ENCODE assay signal across 9 cellular contexts in genomic region chr1:206469411-206469932, GRCh38. TPM values are rescaled to one million over a fixed set of nuclear protein-coding genes. Genes with fewer than 3 reads are reported as not detected.
DNase-seq lines count a peak whose midpoint lies in the region; ATAC-seq, FAIRE-seq and TF ChIP-seq lines count a peak whose summit lies in the region.
"Had no signal": no experiment of that assay in that cellular context is flagged by ENCODE, and none has a peak within 500 bp of the region (broad histone marks: within the 10 kb centered on the region; RNA-seq: fewer than 3 reads in every experiment).

No MANE protein-coding gene starts in this region.

- H3K4me3 ChIP-seq in fibroblast of pulmonary artery (replicated peaks; ENCODE audit: low read depth, low read length) (peak overlapping the region; percentile 92), stomach (peak overlapping the region in 2 of 4 donors; percentile 57 to 82), kidney (ENCODE audit: low read length in 2 of 2) (no peak overlapping the region)

- H3K27me3 Mint-ChIP-seq in activated CD4-positive, alpha-beta T cell treated with anti-CD3 and anti-CD28 coated beads, Interleukin-2, amount 10 ng/mL, durations not matched to agents 24 days and 14 days = no peaks in the 10 kb centered on the region

- peak; percentile 51 to 57 for DNase-seq in activated CD4-positive, alpha-beta T cell treated with anti-CD3 and anti-CD28 coated beads for 4 hours
- DNase-seq in activated CD4-positive, alpha-beta T cell treated with anti-CD3 and anti-CD28 coated beads for 1 hour = no peak
- DNase-seq in activated CD4-positive, alpha-beta T cell treated with anti-CD3 and anti-CD28 coated beads, Interleukin-2, amount 10 ng/mL, durations not matched to agents 24 days and 14 days = peak; percentile 88
- DNase-seq in fibroblast of pulmonary artery (ENCODE audit: low read depth) (no peak), stomach (peak; percentile 43), kidney (no peak), inferior parietal cortex (ENCODE audit: extremely low spot score) (no peak)
- DNase-seq: BE2C had no signal

- H3K4me1 ChIP-seq in stomach (peaks cover 32 to 48% (median 42%) of the 10 kb centered on the region in 4 donors), kidney (ENCODE audit: control insufficient read depth in 1 of 2, insufficient read depth in 1 of 2, low read depth in 1 of 2, low read length in 2 of 2) (peaks cover 0 to 17% of the 10 kb centered on the region in 2 donors)
- H3K4me1 ChIP-seq: BE2C had no signal

- ATAC-seq in GM19328 (IDR thresholded peaks at IDR 0.05; ENCODE audit: unreplicated experiment) = no peak

- H3K9me3 ChIP-seq in stomach = no peaks in the 10 kb centered on the region
- no peaks in the 10 kb centered on the region for H3K9me3 ChIP-seq in kidney (ENCODE audit: control insufficient read depth in 1 of 2, low read length in 2 of 2)
- H3K9me3 ChIP-seq: BE2C had no signal

- H3K4me1 Mint-ChIP-seq in activated CD4-positive, alpha-beta T cell treated with anti-CD3 and anti-CD28 coated beads, Interleukin-2, amount 10 ng/mL, durations not matched to agents 24 days and 14 days = peaks cover 84% of the 10 kb centered on the region

- intact Hi-C loops in activated CD4-positive, alpha-beta T cell treated with anti-CD3 and anti-CD28 coated beads, Interleukin-2, amount 10 ng/mL, durations not matched to agents 24 days and 14 days (cut with micrococcal nuclease) = loop anchor here (5.0 kb wide), 1 partner anchor 38 kb away; the partner anchor contains the start of gene RASSF5
- intact Hi-C loops in stomach (cut with DNase I; ENCODE audit: low total_unique reads) (no loop called here), kidney (cut with DNase I) (no loop called here)

- H3K4me3 Mint-ChIP-seq in activated CD4-positive, alpha-beta T cell treated with anti-CD3 and anti-CD28 coated beads, Interleukin-2, amount 10 ng/mL, durations not matched to agents 24 days and 14 days = peak overlapping the region; percentile 86

- peaks cover 31% of the 10 kb centered on the region for H3K36me3 Mint-ChIP-seq in activated CD4-positive, alpha-beta T cell treated with anti-CD3 and anti-CD28 coated beads, Interleukin-2, amount 10 ng/mL, durations not matched to agents 24 days and 14 days (ENCODE audit: low read depth)

- H3K27me3 ChIP-seq in stomach = peaks cover 0 to 20% (median 0%) of the 10 kb centered on the region in 3 donors

- WGBS in stomach, 5 donors = 19 to 49% (median 41%) methylated on average over 2 of the region's 2 CpGs

- FAIRE-seq in kidney (lab: Jason Lieb, UNC) = no peak

- H3K9ac ChIP-seq in kidney (ENCODE audit: low read length in 2 of 2) = no peak overlapping the region

- no peak for TF ChIP-seq CTCF in fibroblast of pulmonary artery (IDR thresholded peaks at IDR 0.05; ENCODE audit: low read length, missing control alignments)
- TF ChIP-seq CTCF in stomach (IDR thresholded peaks at IDR 0.05) = no peak
- TF ChIP-seq CTCF in kidney (IDR thresholded peaks at IDR 0.05; ENCODE audit: borderline replicate concordance, extremely low read depth, insufficient read depth) = no peak

- no peaks in the 10 kb centered on the region for H3K9me3 Mint-ChIP-seq in activated CD4-positive, alpha-beta T cell treated with anti-CD3 and anti-CD28 coated beads, Interleukin-2, amount 10 ng/mL, durations not matched to agents 24 days and 14 days

- H3K36me3 ChIP-seq in stomach = peaks cover 5 to 15% (median 8%) of the 10 kb centered on the region in 4 donors
- no peaks in the 10 kb centered on the region for H3K36me3 ChIP-seq in kidney (ENCODE audit: control insufficient read depth in 1 of 2, insufficient read depth in 2 of 2, low read length in 2 of 2)
- H3K36me3 ChIP-seq: BE2C had no signal

- peak overlapping the region in 4 of 5 donors; percentile 16 to 89 (median 78) for H3K27ac ChIP-seq in stomach
- H3K27ac ChIP-seq in kidney (ENCODE audit: low read depth in 2 of 2, low read length in 2 of 2) = no peak overlapping the region

- no peak for TF ChIP-seq POLR2A in stomach (IDR thresholded peaks at IDR 0.05)

- no peak for TF ChIP-seq EP300 in stomach (IDR thresholded peaks at IDR 0.05)

- H3K27ac Mint-ChIP-seq in activated CD4-positive, alpha-beta T cell treated with anti-CD3 and anti-CD28 coated beads, Interleukin-2, amount 10 ng/mL, durations not matched to agents 24 days and 14 days = peak overlapping the region; percentile 86

RNA-seq across cellular contexts. Expression of gene IKBKE, which starts 0.8 kb away (rescaled TPM):
- 50.0 and 51.5 TPM in 2 replicates for total RNA-seq in activated CD4-positive, alpha-beta T cell treated with anti-CD3 and anti-CD28 coated beads, Interleukin-2, amount 10 ng/mL, durations not matched to agents 24 days and 14 days
- total RNA-seq in stomach = 10 to 100 TPM in 3 of 5 donors, 1 to 10 TPM in 2; 4.9 to 49.6 (median 15.9) TPM
- 1 to 10 TPM; 5.8 to 8.0 (median 7.2) TPM for polyA plus RNA-seq in stomach
- 14.5 TPM for total RNA-seq in kidney
- polyA plus RNA-seq in kidney (ENCODE audit: insufficient read depth, low read depth, low replicate concordance) = 3.4 TPM

RNA-seq across cellular contexts. Expression of gene RASSF5, which starts 37.9 kb away (rescaled TPM):
- total RNA-seq in activated CD4-positive, alpha-beta T cell treated with anti-CD3 and anti-CD28 coated beads, Interleukin-2, amount 10 ng/mL, durations not matched to agents 24 days and 14 days = 193 and 196 TPM in 2 replicates
- total RNA-seq in stomach (10 to 100 TPM in 1 of 5 donors, 1 to 10 TPM in 4; 2.2 to 44.5 (median 5.8) TPM), kidney (18.8 TPM)
- polyA plus RNA-seq in stomach (10 to 100 TPM in 1 of 3 donors, 1 to 10 TPM in 2; 8.1 to 13.6 (median 9.2) TPM), kidney (ENCODE audit: insufficient read depth, low read depth, low replicate concordance) (2.4 TPM)

Comparison
In these comparisons a context has a peak if more than half of its experiments do, and no peak if none do; other contexts are left out.
1. DNase-seq: peak in activated CD4-positive, alpha-beta T cell treated with anti-CD3 and anti-CD28 coated beads for 4 hours (2 of 2), activated CD4-positive, alpha-beta T cell treated with anti-CD3 and anti-CD28 coated beads, Interleukin-2, amount 10 ng/mL, durations not matched to agents 24 days and 14 days (single experiment) and stomach (single experiment); none in activated CD4-positive, alpha-beta T cell treated with anti-CD3 and anti-CD28 coated beads for 1 hour (single experiment), fibroblast of pulmonary artery (single experiment), kidney (single experiment) and inferior parietal cortex (single experiment).
2. H3K27ac ChIP-seq: peak in stomach (4 of 5); none in kidney (0 of 2).